1 cellular context compared by ENCODE assay signal in genomic region chr11:95152878-95153856, GRCh38.
A peak's percentile ranks its signal among the peaks of the same experiment; 100 is the strongest.
TF ChIP-seq lines count a peak whose summit lies in the region.

No MANE protein-coding gene starts in this region.

TF ChIP-seq in K562, 482 proteins besides CTCF, POLR2A, EP300 and RAD21 (continued from another document and continues in another):
- TF ChIP-seq, protein P1, sequence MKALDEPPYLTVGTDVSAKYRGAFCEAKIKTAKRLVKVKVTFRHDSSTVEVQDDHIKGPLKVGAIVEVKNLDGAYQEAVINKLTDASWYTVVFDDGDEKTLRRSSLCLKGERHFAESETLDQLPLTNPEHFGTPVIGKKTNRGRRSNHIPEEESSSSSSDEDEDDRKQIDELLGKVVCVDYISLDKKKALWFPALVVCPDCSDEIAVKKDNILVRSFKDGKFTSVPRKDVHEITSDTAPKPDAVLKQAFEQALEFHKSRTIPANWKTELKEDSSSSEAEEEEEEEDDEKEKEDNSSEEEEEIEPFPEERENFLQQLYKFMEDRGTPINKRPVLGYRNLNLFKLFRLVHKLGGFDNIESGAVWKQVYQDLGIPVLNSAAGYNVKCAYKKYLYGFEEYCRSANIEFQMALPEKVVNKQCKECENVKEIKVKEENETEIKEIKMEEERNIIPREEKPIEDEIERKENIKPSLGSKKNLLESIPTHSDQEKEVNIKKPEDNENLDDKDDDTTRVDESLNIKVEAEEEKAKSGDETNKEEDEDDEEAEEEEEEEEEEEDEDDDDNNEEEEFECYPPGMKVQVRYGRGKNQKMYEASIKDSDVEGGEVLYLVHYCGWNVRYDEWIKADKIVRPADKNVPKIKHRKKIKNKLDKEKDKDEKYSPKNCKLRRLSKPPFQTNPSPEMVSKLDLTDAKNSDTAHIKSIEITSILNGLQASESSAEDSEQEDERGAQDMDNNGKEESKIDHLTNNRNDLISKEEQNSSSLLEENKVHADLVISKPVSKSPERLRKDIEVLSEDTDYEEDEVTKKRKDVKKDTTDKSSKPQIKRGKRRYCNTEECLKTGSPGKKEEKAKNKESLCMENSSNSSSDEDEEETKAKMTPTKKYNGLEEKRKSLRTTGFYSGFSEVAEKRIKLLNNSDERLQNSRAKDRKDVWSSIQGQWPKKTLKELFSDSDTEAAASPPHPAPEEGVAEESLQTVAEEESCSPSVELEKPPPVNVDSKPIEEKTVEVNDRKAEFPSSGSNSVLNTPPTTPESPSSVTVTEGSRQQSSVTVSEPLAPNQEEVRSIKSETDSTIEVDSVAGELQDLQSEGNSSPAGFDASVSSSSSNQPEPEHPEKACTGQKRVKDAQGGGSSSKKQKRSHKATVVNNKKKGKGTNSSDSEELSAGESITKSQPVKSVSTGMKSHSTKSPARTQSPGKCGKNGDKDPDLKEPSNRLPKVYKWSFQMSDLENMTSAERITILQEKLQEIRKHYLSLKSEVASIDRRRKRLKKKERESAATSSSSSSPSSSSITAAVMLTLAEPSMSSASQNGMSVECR (CRISPR knock-in tag; IDR thresholded peaks at IDR 0.05), result no peak
- TF ChIP-seq, protein P2, sequence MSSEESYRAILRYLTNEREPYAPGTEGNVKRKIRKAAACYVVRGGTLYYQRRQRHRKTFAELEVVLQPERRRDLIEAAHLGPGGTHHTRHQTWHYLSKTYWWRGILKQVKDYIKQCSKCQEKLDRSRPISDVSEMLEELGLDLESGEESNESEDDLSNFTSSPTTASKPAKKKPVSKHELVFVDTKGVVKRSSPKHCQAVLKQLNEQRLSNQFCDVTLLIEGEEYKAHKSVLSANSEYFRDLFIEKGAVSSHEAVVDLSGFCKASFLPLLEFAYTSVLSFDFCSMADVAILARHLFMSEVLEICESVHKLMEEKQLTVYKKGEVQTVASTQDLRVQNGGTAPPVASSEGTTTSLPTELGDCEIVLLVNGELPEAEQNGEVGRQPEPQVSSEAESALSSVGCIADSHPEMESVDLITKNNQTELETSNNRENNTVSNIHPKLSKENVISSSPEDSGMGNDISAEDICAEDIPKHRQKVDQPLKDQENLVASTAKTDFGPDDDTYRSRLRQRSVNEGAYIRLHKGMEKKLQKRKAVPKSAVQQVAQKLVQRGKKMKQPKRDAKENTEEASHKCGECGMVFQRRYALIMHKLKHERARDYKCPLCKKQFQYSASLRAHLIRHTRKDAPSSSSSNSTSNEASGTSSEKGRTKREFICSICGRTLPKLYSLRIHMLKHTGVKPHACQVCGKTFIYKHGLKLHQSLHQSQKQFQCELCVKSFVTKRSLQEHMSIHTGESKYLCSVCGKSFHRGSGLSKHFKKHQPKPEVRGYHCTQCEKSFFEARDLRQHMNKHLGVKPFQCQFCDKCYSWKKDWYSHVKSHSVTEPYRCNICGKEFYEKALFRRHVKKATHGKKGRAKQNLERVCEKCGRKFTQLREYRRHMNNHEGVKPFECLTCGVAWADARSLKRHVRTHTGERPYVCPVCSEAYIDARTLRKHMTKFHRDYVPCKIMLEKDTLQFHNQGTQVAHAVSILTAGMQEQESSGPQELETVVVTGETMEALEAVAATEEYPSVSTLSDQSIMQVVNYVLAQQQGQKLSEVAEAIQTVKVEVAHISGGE (CRISPR knock-in tag; IDR thresholded peaks at IDR 0.05), result peak in 1 of 3 experiments; percentile 89; a peak in 2 of 6 replicates
- TF ChIP-seq ATF7 (IDR thresholded peaks at IDR 0.05) (peak; percentile 82), HIVEP1 (CRISPR knock-in tag; IDR thresholded peaks at IDR 0.05) (no peak), NR2C1 (IDR thresholded peaks at IDR 0.05) (peak; percentile 34; the same call in 1 of the 2 replicates), NR2C1 (tag; IDR thresholded peaks at IDR 0.05) (peak; percentile 74), PCBP2 (IDR thresholded peaks at IDR 0.05; ENCODE audit: low read depth, low read length, poor library complexity, severe bottlenecking) (no peak), UBTF (IDR thresholded peaks at IDR 0.05; ENCODE audit: borderline replicate concordance in 1 of 2, low read depth in 2 of 2, low read length in 2 of 2) (no peak), ESRRA (IDR thresholded peaks at IDR 0.05; ENCODE audit: borderline replicate concordance, low read depth) (no peak), PPARD (CRISPR knock-in tag; IDR thresholded peaks at IDR 0.05) (no peak), ZBTB17 (CRISPR knock-in tag; IDR thresholded peaks at IDR 0.05) (0 out of 2 replicates have a peak, but pooled peaks have one; percentile 77), ZNF764 (CRISPR knock-in tag; IDR thresholded peaks at IDR 0.05; ENCODE audit: low read depth) (no peak), EZH2 (IDR thresholded peaks at IDR 0.05; ENCODE audit: borderline replicate concordance, low read depth, low read length) (no peak; the same call in 1 of the 2 replicates), STAT5B (CRISPR knock-in tag; IDR thresholded peaks at IDR 0.05) (no peak), ZNF655 (CRISPR knock-in tag; IDR thresholded peaks at IDR 0.05) (no peak), ZNF263 (CRISPR knock-in tag; IDR thresholded peaks at IDR 0.05; ENCODE audit: borderline replicate concordance) (no peak), ZBTB9 (CRISPR knock-in tag; IDR thresholded peaks at IDR 0.05) (peak; percentile 82; the same call in 1 of the 2 replicates), TRIM24 (IDR thresholded peaks at IDR 0.05) (peak; percentile 99 to 100), ZHX1 (conservative IDR thresholded peaks at IDR 0.05; ENCODE audit: low read length) (no peak), NFE2L1 (tag; IDR thresholded peaks at IDR 0.05; ENCODE audit: borderline replicate concordance, low read depth) (no peak; the same call in 1 of the 2 replicates), JUN (IDR thresholded peaks at IDR 0.05; ENCODE audit: borderline replicate concordance, low read depth, low read length) (peak; percentile 66; the same call in 1 of the 2 replicates), JUN (CRISPR knock-in tag; IDR thresholded peaks at IDR 0.05; ENCODE audit: borderline replicate concordance) (no peak), CAMTA2 (CRISPR knock-in tag; conservative IDR thresholded peaks at IDR 0.05) (no peak), E2F1 (CRISPR knock-in tag; IDR thresholded peaks at IDR 0.05) (no peak)
- TF ChIP-seq, protein P3, sequence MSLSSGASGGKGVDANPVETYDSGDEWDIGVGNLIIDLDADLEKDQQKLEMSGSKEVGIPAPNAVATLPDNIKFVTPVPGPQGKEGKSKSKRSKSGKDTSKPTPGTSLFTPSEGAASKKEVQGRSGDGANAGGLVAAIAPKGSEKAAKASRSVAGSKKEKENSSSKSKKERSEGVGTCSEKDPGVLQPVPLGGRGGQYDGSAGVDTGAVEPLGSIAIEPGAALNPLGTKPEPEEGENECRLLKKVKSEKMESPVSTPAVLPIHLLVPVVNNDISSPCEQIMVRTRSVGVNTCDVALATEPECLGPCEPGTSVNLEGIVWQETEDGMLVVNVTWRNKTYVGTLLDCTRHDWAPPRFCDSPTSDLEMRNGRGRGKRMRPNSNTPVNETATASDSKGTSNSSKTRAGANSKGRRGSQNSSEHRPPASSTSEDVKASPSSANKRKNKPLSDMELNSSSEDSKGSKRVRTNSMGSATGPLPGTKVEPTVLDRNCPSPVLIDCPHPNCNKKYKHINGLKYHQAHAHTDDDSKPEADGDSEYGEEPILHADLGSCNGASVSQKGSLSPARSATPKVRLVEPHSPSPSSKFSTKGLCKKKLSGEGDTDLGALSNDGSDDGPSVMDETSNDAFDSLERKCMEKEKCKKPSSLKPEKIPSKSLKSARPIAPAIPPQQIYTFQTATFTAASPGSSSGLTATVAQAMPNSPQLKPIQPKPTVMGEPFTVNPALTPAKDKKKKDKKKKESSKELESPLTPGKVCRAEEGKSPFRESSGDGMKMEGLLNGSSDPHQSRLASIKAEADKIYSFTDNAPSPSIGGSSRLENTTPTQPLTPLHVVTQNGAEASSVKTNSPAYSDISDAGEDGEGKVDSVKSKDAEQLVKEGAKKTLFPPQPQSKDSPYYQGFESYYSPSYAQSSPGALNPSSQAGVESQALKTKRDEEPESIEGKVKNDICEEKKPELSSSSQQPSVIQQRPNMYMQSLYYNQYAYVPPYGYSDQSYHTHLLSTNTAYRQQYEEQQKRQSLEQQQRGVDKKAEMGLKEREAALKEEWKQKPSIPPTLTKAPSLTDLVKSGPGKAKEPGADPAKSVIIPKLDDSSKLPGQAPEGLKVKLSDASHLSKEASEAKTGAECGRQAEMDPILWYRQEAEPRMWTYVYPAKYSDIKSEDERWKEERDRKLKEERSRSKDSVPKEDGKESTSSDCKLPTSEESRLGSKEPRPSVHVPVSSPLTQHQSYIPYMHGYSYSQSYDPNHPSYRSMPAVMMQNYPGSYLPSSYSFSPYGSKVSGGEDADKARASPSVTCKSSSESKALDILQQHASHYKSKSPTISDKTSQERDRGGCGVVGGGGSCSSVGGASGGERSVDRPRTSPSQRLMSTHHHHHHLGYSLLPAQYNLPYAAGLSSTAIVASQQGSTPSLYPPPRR (CRISPR knock-in tag; IDR thresholded peaks at IDR 0.05; ENCODE audit: borderline replicate concordance), result peak; percentile 93; the same call in 1 of the 2 replicates
- TF ChIP-seq, protein P4, sequence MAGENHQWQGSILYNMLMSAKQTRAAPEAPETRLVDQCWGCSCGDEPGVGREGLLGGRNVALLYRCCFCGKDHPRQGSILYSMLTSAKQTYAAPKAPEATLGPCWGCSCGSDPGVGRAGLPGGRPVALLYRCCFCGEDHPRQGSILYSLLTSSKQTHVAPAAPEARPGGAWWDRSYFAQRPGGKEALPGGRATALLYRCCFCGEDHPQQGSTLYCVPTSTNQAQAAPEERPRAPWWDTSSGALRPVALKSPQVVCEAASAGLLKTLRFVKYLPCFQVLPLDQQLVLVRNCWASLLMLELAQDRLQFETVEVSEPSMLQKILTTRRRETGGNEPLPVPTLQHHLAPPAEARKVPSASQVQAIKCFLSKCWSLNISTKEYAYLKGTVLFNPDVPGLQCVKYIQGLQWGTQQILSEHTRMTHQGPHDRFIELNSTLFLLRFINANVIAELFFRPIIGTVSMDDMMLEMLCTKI (IDR thresholded peaks at IDR 0.05; ENCODE audit: partially characterized antibody), result no peak
- TF ChIP-seq, protein P5, sequence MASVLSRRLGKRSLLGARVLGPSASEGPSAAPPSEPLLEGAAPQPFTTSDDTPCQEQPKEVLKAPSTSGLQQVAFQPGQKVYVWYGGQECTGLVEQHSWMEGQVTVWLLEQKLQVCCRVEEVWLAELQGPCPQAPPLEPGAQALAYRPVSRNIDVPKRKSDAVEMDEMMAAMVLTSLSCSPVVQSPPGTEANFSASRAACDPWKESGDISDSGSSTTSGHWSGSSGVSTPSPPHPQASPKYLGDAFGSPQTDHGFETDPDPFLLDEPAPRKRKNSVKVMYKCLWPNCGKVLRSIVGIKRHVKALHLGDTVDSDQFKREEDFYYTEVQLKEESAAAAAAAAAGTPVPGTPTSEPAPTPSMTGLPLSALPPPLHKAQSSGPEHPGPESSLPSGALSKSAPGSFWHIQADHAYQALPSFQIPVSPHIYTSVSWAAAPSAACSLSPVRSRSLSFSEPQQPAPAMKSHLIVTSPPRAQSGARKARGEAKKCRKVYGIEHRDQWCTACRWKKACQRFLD (CRISPR knock-in tag; IDR thresholded peaks at IDR 0.05), result peak; percentile 98
